In the genomic region with DNA sequence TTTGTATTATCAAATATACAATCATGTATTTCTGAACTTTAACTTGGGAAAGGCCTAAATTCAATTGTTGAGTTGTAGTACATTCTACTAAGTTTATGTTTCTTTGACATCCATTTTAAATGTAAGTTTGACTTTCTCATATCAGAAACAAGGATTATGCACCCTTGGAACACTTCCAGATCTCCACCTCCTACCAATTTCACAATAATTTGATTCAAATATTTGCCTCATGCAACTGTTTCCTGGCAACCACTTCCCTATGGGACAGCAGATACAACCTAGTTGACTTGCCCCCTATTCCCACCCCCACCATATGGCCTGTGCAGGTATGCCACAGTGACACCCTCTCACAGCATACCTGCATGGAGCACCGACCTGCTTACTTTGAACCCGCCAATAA, we compare ENCODE assay signal across 22 cellular contexts.
"Had no signal": no experiment of that assay in that cellular context is flagged by ENCODE, and none has a peak within 500 bp of the region (broad histone marks: within the 10 kb centered on the region; RNA-seq: fewer than 3 reads in every experiment).

No MANE protein-coding gene starts in this region.

- H3K9me3 ChIP-seq: prostate gland, tibial artery, upper lobe of left lung, uterus had no signal

- ATAC-seq: effector memory CD8-positive, alpha-beta T cell; heart right ventricle; sciatic nerve; stimulated activated memory B cell treated with anti-CD40 and anti-IgM and Interleukin-4, amounts not matched to agents 10 μg/mL and 1 μg/mL and 100 μg/mL, for 72 hours had no signal

- H3K27me3 ChIP-seq: heart right ventricle, spleen, tibial artery, upper lobe of left lung, uterus had no signal

- DNase-seq: effector memory CD8-positive, alpha-beta T cell; erythroblast; heart right ventricle; hypothalamus; kidney glomerular epithelial cell; mesendoderm; naive B cell; nephron progenitor cell; retina; spleen; stimulated activated CD4-positive, alpha-beta T cell treated with anti-CD3 and anti-CD28 coated beads, Interleukin-15, amount 100 ng/mL, for 24 hours; stimulated activated CD4-positive, alpha-beta T cell treated with anti-CD3 and anti-CD28 coated beads, Interleukin-1b, Interleukin-23, amount 100 ng/mL, for 48 hours; stimulated activated CD4-positive, alpha-beta T cell treated with anti-CD3 and anti-CD28 coated beads, Interleukin-4, amount 100 ng/mL, for 24 hours; tibial artery; upper lobe of left lung; uterus had no signal

- H3K9me3 Mint-ChIP-seq: nephron progenitor cell had no signal

- H3K4me1 Mint-ChIP-seq: naive B cell; nephron progenitor cell; stimulated activated memory B cell treated with anti-CD40 and anti-IgM and Interleukin-4, amounts not matched to agents 10 μg/mL and 1 μg/mL and 100 μg/mL, for 72 hours had no signal

- H3K27ac Mint-ChIP-seq: dendritic cell treated with granulocyte-macrophage colony-stimulating factor and Interleukin-4, amounts not matched to agents 40 ng/mL and 50 ng/mL, for 4 days; effector memory CD8-positive, alpha-beta T cell; naive B cell; nephron progenitor cell; stimulated activated memory B cell treated with anti-CD40 and anti-IgM and Interleukin-4, amounts not matched to agents 10 μg/mL and 1 μg/mL and 100 μg/mL, for 72 hours; stimulated activated naive CD8-positive, alpha-beta T cell treated with anti-CD3 and anti-CD28 coated beads, Interleukin-15, Interleukin-2, amounts not matched to agents 100 ng/mL and 50 ng/mL, for 24 hours had no signal

- H3K9ac ChIP-seq: parathyroid adenoma had no signal

- H3K4me3 ChIP-seq: heart right ventricle, prostate gland, spleen, tibial artery, upper lobe of left lung, uterus had no signal

- H3K4me1 ChIP-seq: heart right ventricle, parathyroid adenoma, prostate gland, spleen, tibial artery, upper lobe of left lung, uterus had no signal

- H3K36me3 Mint-ChIP-seq: naive B cell; stimulated activated memory B cell treated with anti-CD40 and anti-IgM and Interleukin-4, amounts not matched to agents 10 μg/mL and 1 μg/mL and 100 μg/mL, for 72 hours had no signal

- H3K4me3 Mint-ChIP-seq: dendritic cell treated with granulocyte-macrophage colony-stimulating factor and Interleukin-4, amounts not matched to agents 40 ng/mL and 50 ng/mL, for 4 days; effector memory CD8-positive, alpha-beta T cell; nephron progenitor cell; stimulated activated memory B cell treated with anti-CD40 and anti-IgM and Interleukin-4, amounts not matched to agents 10 μg/mL and 1 μg/mL and 100 μg/mL, for 72 hours; stimulated activated naive CD8-positive, alpha-beta T cell treated with anti-CD3 and anti-CD28 coated beads, Interleukin-15, Interleukin-2, amounts not matched to agents 100 ng/mL and 50 ng/mL, for 24 hours had no signal

- H3K27me3 Mint-ChIP-seq: dendritic cell treated with granulocyte-macrophage colony-stimulating factor and Interleukin-4, amounts not matched to agents 40 ng/mL and 50 ng/mL, for 4 days; effector memory CD8-positive, alpha-beta T cell; naive B cell; stimulated activated memory B cell treated with anti-CD40 and anti-IgM and Interleukin-4, amounts not matched to agents 10 μg/mL and 1 μg/mL and 100 μg/mL, for 72 hours; stimulated activated naive CD8-positive, alpha-beta T cell treated with anti-CD3 and anti-CD28 coated beads, Interleukin-15, Interleukin-2, amounts not matched to agents 100 ng/mL and 50 ng/mL, for 24 hours had no signal

- H3K36me3 ChIP-seq: heart right ventricle, prostate gland, spleen, tibial artery, upper lobe of left lung, uterus had no signal
